Comparison of ENCODE assay signal across 8 cellular contexts in the genomic region with DNA sequence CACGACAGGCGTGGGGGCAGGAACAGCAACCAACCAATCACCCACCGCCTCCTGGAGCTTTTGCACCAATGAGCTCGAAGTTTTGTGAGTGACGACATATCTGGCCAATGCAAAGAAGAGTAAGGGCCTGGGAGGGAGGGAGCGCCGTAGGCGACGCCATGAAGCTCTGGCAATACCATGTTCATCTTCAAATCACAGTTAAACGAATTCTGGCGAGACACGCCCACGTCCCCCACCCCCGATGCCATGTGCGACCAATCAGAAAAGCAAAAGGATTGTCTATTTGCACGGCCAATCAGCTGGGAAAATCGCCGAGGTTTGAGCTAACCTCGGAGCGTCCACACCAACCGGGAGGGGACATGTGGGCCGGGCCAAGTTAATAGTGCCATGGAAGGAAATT. TPM values are rescaled to one million over a fixed set of nuclear protein-coding genes. Genes with fewer than 3 reads are reported as not detected.
A peak's percentile ranks its signal among the peaks of the same experiment; 100 is the strongest.
DNase-seq lines count a peak whose midpoint lies in the region; ATAC-seq, FAIRE-seq and TF ChIP-seq lines count a peak whose summit lies in the region.
"Not testable (repeated sequence)": the region's sequence is repeated elsewhere in the genome, so short reads cannot be mapped to it uniquely, and the experiment has no call there.

A gene (minus strand): TSS at position 12 of the 400 bp plus-strand sequence. CDS start 3,369 bp downstream, outside the sequence.

- not testable (repeated sequence) for H3K4me1 ChIP-seq in SJCRH30; endodermal cell (ENCODE audit: control insufficient read depth, insufficient read depth, low read length)

- H3K9ac ChIP-seq in endodermal cell (ENCODE audit: extremely low read depth, low read length, poor library complexity, severe bottlenecking) = not testable (repeated sequence)

- not testable (repeated sequence) for H3K27me3 ChIP-seq in SJCRH30; endodermal cell (ENCODE audit: control insufficient read depth, insufficient read depth, low read length, poor library complexity, severe bottlenecking)

- peak; percentile 100 for FAIRE-seq in A204.1 (lab: Jason Lieb, UNC)

- not testable (repeated sequence) for H3K9me3 ChIP-seq in SJCRH30 (replicated peaks); endodermal cell (ENCODE audit: control insufficient read depth, low read length)

- not testable (repeated sequence) for H3K4me1 Mint-ChIP-seq in endodermal cell, naive B cell

- H3K4me3 ChIP-seq in SJCRH30; endodermal cell (ENCODE audit: low read length): not testable (repeated sequence)

- not testable (repeated sequence) for TF ChIP-seq CTCF in endodermal cell (conservative IDR thresholded peaks at IDR 0.05)

- not testable (repeated sequence) for H3K4me3 Mint-ChIP-seq in endodermal cell
- peak within 1 kb of the TSS in 1 of 8 donors; percentile 64 for H3K4me3 Mint-ChIP-seq in naive B cell

- not testable (repeated sequence) for H3K36me3 Mint-ChIP-seq in endodermal cell (ENCODE audit: low read depth); naive B cell

- H3K27me3 Mint-ChIP-seq in endodermal cell (ENCODE audit: insufficient read depth); naive B cell: not testable (repeated sequence)

- WGBS in endodermal cell (ENCODE audit: insufficient coverage in 1 of 2, insufficient read length in 1 of 2), 2 experiments = no CpG with 5 or more reads among the region's 22 CpGs

- DNase-seq in SJCRH30 (peak in 1 of 2 experiments; percentile 98), naive B cell (peak; percentile 88)
- peak; percentile 65 for DNase-seq in activated T-cell treated with anti-CD3 and anti-CD28 coated beads, Interleukin-2, amount 50 U/mL, for 1 hour
- DNase-seq in endodermal cell = not testable (repeated sequence)
- DNase-seq in stimulated activated CD4-positive, alpha-beta T cell treated with anti-CD3 and anti-CD28 coated beads, TNF-alpha, amount 100 ng/mL, for 48 hours (ENCODE audit: low read depth in 3 of 3) = peak; percentile 41 to 94 (median 68)

- H3K27ac ChIP-seq in SJCRH30; endodermal cell (ENCODE audit: low read depth, low read length): not testable (repeated sequence)

- H3K27ac Mint-ChIP-seq in endodermal cell, naive B cell: not testable (repeated sequence)

- not testable (repeated sequence) for H3K36me3 ChIP-seq in SJCRH30; endodermal cell (ENCODE audit: control insufficient read depth, insufficient read depth, low read length)

- peak; percentile 91 for ATAC-seq in GM19438 (IDR thresholded peaks at IDR 0.05; ENCODE audit: low read depth, unreplicated experiment)
- ATAC-seq in HG02981 (IDR thresholded peaks at IDR 0.05; ENCODE audit: unreplicated experiment) = peak; percentile 96
- ATAC-seq in naive B cell (ENCODE audit: low read depth in 2 of 2) = peak; percentile 94 to 95

- not testable (repeated sequence) for H3K9me3 Mint-ChIP-seq in endodermal cell, naive B cell

RNA-seq across cellular contexts. Expression of the gene that starts here (rescaled TPM):
- 33.0 and 35.1 TPM in 2 replicates for total RNA-seq in SJCRH30 (2014; rRNA removed; shearing (Covaris generic))
- total RNA-seq in endodermal cell = 10 to 100 TPM; 12.3 to 13.7 TPM
- polyA plus RNA-seq in endodermal cell (2013, experiment 1 of 2) = 5.0 TPM
- 3.6 TPM for polyA plus RNA-seq in endodermal cell (2013, experiment 2 of 2)
- 10 to 100 TPM; 13.2 to 27.8 (median 23.2) TPM for polyA plus RNA-seq in naive B cell (ENCODE audit: low read depth in 6 of 6)
